ENCODE assay signal across 1 cellular context in genomic region chr2:199463000-199463692, GRCh38.
TF ChIP-seq lines count a peak whose summit lies in the region.

No MANE protein-coding gene starts in this region.

TF ChIP-seq in WTC11, 78 proteins besides CTCF, POLR2A, EP300 and RAD21 (continued from another document):
- peak; percentile 56; the same call in 1 of the 2 replicates for TF ChIP-seq MAX (CRISPR knock-in tag; IDR thresholded peaks at IDR 0.05)
- TF ChIP-seq USF2 (CRISPR knock-in tag; IDR thresholded peaks at IDR 0.05) = no peak
- no peak for TF ChIP-seq E2F4 (CRISPR knock-in tag; IDR thresholded peaks at IDR 0.05; ENCODE audit: borderline replicate concordance, low read depth)
